Comparison of ENCODE assay signal across 1 cellular context in the genomic region with DNA sequence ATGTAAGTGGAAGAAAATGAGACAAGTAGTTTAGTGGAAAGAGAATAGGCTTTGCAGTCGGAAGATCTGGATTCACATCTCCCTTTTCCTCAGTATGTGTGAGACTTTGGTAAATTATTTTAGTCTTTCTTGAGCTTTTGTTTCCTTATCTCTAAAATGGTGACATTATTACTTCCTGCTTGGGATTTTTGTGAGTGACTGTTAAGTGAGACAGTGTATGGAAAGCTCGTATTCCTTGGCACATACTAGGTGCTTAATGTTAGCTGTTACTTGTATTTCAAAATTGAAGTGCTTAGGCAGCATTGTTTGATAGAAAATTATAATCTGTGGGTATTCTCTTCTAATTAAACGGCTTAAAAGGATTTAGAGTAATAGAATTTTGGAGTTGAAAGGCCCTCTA.
TF ChIP-seq lines count a peak whose summit lies in the region.

No MANE protein-coding gene starts in this region.

TF ChIP-seq in K562, 482 proteins besides CTCF, POLR2A, EP300 and RAD21 (continued from another document and continues in another):
- TF ChIP-seq BCLAF1 (IDR thresholded peaks at IDR 0.05; ENCODE audit: borderline replicate concordance in 1 of 2, control insufficient read depth in 1 of 2, low read depth in 2 of 2, low read length in 1 of 2) (no peak), CBX1 (IDR thresholded peaks at IDR 0.05; ENCODE audit: low read depth) (no peak), ZNF175 (CRISPR knock-in tag; IDR thresholded peaks at IDR 0.05; ENCODE audit: low read depth) (no peak), ZC3H8 (IDR thresholded peaks at IDR 0.05) (no peak), MAX (CRISPR knock-in tag; IDR thresholded peaks at IDR 0.05) (no peak), CHD1 (IDR thresholded peaks at IDR 0.05; ENCODE audit: low read length) (no peak), NBN (IDR thresholded peaks at IDR 0.05; ENCODE audit: low read depth) (0 out of 2 replicates have a peak, but pooled peaks have one; percentile 27), ZNF212 (CRISPR knock-in tag; IDR thresholded peaks at IDR 0.05) (no peak), FOXK1 (CRISPR knock-in tag; IDR thresholded peaks at IDR 0.05; ENCODE audit: borderline replicate concordance) (no peak), ETV1 (tag; conservative IDR thresholded peaks at IDR 0.05; ENCODE audit: low read depth) (peak; percentile 44), ZC3H11A (IDR thresholded peaks at IDR 0.05; ENCODE audit: low read depth, low read length) (no peak), SREBF2 (CRISPR knock-in tag; IDR thresholded peaks at IDR 0.05) (no peak), SMARCC2 (IDR thresholded peaks at IDR 0.05; ENCODE audit: low read depth) (no peak), ATF4 (CRISPR knock-in tag; IDR thresholded peaks at IDR 0.05) (no peak), POLR3A (IDR thresholded peaks at IDR 0.05; ENCODE audit: borderline replicate concordance, extremely low read depth, insufficient read depth, insufficient read length) (no peak), ZNF316 (IDR thresholded peaks at IDR 0.05) (0 out of 2 replicates have a peak, but pooled peaks have one; percentile 35), TEAD1 (CRISPR knock-in tag; IDR thresholded peaks at IDR 0.05) (no peak), ZMIZ1 (IDR thresholded peaks at IDR 0.05; ENCODE audit: low read depth in 2 of 2, low read length in 2 of 2) (no peak), EGR1 (conservative IDR thresholded peaks at IDR 0.05) (no peak), SRF (CRISPR knock-in tag; IDR thresholded peaks at IDR 0.05) (no peak), RBM25 (IDR thresholded peaks at IDR 0.05; ENCODE audit: low read depth, low read length, severe bottlenecking) (no peak), ZKSCAN1 (IDR thresholded peaks at IDR 0.05; ENCODE audit: low read depth, low read length) (peak; percentile 67; the same call in 1 of the 2 replicates), CREB5 (CRISPR knock-in tag; IDR thresholded peaks at IDR 0.05) (no peak), FOXP4 (CRISPR knock-in tag; IDR thresholded peaks at IDR 0.05; ENCODE audit: borderline replicate concordance) (no peak), BHLHE40 (IDR thresholded peaks at IDR 0.05; ENCODE audit: low read length) (no peak), ZNF3 (CRISPR knock-in tag; IDR thresholded peaks at IDR 0.05) (no peak), ZNF24 (IDR thresholded peaks at IDR 0.05) (no peak)
- TF ChIP-seq, protein P1, sequence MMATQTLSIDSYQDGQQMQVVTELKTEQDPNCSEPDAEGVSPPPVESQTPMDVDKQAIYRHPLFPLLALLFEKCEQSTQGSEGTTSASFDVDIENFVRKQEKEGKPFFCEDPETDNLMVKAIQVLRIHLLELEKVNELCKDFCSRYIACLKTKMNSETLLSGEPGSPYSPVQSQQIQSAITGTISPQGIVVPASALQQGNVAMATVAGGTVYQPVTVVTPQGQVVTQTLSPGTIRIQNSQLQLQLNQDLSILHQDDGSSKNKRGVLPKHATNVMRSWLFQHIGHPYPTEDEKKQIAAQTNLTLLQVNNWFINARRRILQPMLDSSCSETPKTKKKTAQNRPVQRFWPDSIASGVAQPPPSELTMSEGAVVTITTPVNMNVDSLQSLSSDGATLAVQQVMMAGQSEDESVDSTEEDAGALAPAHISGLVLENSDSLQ (IDR thresholded peaks at IDR 0.05): peak; percentile 30; the same call in 1 of the 2 replicates
- TF ChIP-seq, protein P2, sequence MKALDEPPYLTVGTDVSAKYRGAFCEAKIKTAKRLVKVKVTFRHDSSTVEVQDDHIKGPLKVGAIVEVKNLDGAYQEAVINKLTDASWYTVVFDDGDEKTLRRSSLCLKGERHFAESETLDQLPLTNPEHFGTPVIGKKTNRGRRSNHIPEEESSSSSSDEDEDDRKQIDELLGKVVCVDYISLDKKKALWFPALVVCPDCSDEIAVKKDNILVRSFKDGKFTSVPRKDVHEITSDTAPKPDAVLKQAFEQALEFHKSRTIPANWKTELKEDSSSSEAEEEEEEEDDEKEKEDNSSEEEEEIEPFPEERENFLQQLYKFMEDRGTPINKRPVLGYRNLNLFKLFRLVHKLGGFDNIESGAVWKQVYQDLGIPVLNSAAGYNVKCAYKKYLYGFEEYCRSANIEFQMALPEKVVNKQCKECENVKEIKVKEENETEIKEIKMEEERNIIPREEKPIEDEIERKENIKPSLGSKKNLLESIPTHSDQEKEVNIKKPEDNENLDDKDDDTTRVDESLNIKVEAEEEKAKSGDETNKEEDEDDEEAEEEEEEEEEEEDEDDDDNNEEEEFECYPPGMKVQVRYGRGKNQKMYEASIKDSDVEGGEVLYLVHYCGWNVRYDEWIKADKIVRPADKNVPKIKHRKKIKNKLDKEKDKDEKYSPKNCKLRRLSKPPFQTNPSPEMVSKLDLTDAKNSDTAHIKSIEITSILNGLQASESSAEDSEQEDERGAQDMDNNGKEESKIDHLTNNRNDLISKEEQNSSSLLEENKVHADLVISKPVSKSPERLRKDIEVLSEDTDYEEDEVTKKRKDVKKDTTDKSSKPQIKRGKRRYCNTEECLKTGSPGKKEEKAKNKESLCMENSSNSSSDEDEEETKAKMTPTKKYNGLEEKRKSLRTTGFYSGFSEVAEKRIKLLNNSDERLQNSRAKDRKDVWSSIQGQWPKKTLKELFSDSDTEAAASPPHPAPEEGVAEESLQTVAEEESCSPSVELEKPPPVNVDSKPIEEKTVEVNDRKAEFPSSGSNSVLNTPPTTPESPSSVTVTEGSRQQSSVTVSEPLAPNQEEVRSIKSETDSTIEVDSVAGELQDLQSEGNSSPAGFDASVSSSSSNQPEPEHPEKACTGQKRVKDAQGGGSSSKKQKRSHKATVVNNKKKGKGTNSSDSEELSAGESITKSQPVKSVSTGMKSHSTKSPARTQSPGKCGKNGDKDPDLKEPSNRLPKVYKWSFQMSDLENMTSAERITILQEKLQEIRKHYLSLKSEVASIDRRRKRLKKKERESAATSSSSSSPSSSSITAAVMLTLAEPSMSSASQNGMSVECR (CRISPR knock-in tag; IDR thresholded peaks at IDR 0.05): no peak
- TF ChIP-seq, protein P3, sequence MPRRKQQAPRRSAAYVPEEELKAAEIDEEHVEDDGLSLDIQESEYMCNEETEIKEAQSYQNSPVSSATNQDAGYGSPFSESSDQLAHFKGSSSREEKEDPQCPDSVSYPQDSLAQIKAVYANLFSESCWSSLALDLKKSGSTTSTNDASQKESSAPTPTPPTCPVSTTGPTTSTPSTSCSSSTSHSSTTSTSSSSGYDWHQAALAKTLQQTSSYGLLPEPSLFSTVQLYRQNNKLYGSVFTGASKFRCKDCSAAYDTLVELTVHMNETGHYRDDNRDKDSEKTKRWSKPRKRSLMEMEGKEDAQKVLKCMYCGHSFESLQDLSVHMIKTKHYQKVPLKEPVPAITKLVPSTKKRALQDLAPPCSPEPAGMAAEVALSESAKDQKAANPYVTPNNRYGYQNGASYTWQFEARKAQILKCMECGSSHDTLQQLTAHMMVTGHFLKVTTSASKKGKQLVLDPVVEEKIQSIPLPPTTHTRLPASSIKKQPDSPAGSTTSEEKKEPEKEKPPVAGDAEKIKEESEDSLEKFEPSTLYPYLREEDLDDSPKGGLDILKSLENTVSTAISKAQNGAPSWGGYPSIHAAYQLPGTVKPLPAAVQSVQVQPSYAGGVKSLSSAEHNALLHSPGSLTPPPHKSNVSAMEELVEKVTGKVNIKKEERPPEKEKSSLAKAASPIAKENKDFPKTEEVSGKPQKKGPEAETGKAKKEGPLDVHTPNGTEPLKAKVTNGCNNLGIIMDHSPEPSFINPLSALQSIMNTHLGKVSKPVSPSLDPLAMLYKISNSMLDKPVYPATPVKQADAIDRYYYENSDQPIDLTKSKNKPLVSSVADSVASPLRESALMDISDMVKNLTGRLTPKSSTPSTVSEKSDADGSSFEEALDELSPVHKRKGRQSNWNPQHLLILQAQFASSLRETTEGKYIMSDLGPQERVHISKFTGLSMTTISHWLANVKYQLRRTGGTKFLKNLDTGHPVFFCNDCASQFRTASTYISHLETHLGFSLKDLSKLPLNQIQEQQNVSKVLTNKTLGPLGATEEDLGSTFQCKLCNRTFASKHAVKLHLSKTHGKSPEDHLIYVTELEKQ (CRISPR knock-in tag; IDR thresholded peaks at IDR 0.05): no peak
